In the genomic region with DNA sequence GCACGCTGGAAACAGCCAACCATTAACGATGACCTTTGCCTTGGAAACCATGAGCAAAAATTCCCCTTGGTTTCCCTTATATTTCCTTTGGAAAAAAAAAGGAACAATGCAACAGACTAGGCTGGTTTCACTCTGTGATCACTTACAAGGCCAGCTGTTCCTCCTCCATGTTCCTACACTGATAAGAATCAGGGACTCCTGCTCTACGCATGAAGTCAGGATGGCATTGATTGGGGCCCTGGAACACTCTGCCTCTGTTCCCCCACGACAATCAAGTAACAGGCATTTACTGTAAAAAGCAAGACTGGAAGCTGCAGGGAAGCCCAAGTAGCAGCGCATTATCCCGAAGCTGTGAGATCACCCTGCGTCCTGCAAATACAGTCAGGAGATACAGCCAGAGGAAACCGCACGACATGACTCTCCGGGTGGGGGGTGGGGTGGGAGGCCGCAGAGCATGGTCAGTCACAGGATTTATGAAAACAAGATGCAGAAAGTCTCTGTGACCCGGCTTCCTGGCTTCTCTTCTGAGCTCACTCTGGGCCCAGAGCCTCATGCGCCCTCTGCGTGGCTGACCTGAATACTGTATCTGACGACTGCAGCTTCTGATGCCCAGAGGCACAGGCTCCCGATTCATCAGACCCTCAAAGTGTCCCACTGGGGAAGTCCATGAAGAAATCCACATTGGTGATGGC, we compare ENCODE assay signal across 8 cellular contexts. TPM values are rescaled to one million over a fixed set of nuclear protein-coding genes. Genes with fewer than 3 reads are reported as not detected.
DNase-seq lines count a peak whose midpoint lies in the region; ATAC-seq and TF ChIP-seq lines count a peak whose summit lies in the region.

No MANE protein-coding gene starts in this region.

- H3K9me3 Mint-ChIP-seq in type B pancreatic cell: no peaks in the 10 kb centered on the region

- peaks cover 57% of the 10 kb centered on the region for H3K4me1 Mint-ChIP-seq in type B pancreatic cell (ENCODE audit: unreplicated experiment)

- H3K27ac Mint-ChIP-seq in type B pancreatic cell: peak overlapping the region; percentile 70

- no peaks in the 10 kb centered on the region for H3K27me3 Mint-ChIP-seq in type B pancreatic cell

- no peak for TF ChIP-seq CTCF in type B pancreatic cell (conservative IDR thresholded peaks at IDR 0.05)

- peak overlapping the region; percentile 65 for H3K4me3 Mint-ChIP-seq in type B pancreatic cell

- H3K36me3 Mint-ChIP-seq in type B pancreatic cell: peaks cover 31% of the 10 kb centered on the region

- DNase-seq in GM03348 (ENCODE audit: low spot score) (peak; percentile 84), NCI-H2227 (lab: John Stamatoyannopoulos, UW; ENCODE audit: unreplicated experiment) (peak; percentile 49), dermis blood vessel endothelial cell (peak; percentile 97), midbrain (lab: John Stamatoyannopoulos, UW) (peak; percentile 56), type B pancreatic cell (ENCODE audit: extremely low spot score, unreplicated experiment) (no peak)
- no peak for DNase-seq in activated CD4-positive, CD25-positive, alpha-beta regulatory T cell (lab: John Stamatoyannopoulos, UW)
- DNase-seq in activated CD4-positive, CD25-positive, alpha-beta regulatory T cell treated with anti-CD3 and anti-CD28 coated beads, Interleukin-2, amount 50 U/mL, for 72 hours: no peak

- ATAC-seq in HG02759 (IDR thresholded peaks at IDR 0.05; ENCODE audit: unreplicated experiment): no peak

RNA-seq across cellular contexts. Expression of a gene that starts 31.1 kb away (rescaled TPM):
- total RNA-seq in dermis blood vessel endothelial cell: 19.7 and 37.7 TPM in 2 replicates
- total RNA-seq in type B pancreatic cell (ENCODE audit: low replicate concordance): 32.2 and 33.7 TPM in 2 replicates

RNA-seq across cellular contexts. Expression of a gene that starts 53.6 kb away (rescaled TPM):
- total RNA-seq in dermis blood vessel endothelial cell (under 0.01 TPM in 1 of 2 replicates, not detected in the other), type B pancreatic cell (ENCODE audit: low replicate concordance) (not detected in 2 replicates)

Comparison
In these comparisons a context has a peak if more than half of its experiments do, and no peak if none do; other contexts are left out.
1. DNase-seq: peak in GM03348 (single experiment), NCI-H2227 (single experiment), dermis blood vessel endothelial cell (single experiment) and midbrain (single experiment); none in type B pancreatic cell (single experiment), activated CD4-positive, CD25-positive, alpha-beta regulatory T cell (0 of 4) and activated CD4-positive, CD25-positive, alpha-beta regulatory T cell treated with anti-CD3 and anti-CD28 coated beads, Interleukin-2, amount 50 U/mL, for 72 hours (single experiment).